Comparison of ENCODE assay signal across 8 cellular contexts in genomic region chr19:1252818-1253513, GRCh38. TPM values are rescaled to one million over a fixed set of nuclear protein-coding genes. Genes with fewer than 3 reads are reported as not detected.
DNase-seq lines count a peak whose midpoint lies in the region; ATAC-seq, FAIRE-seq and TF ChIP-seq lines count a peak whose summit lies in the region.

No MANE protein-coding gene starts in this region.

- no peaks in the 10 kb centered on the region for H3K9me1 ChIP-seq in K562 (ENCODE audit: control insufficient read depth, insufficient read depth, low read length)

- H3K27ac ChIP-seq in CD4-positive, alpha-beta T cell (ENCODE audit: low read depth, low read length): peak overlapping the region; percentile 87
- H3K27ac ChIP-seq in K562 (ENCODE audit: extremely low read depth, low read depth, low read length) (peak overlapping the region; percentile 82), skeletal muscle tissue (ENCODE audit: low read depth, low read length) (peak overlapping the region; percentile 100)

- peak; percentile 17 for ATAC-seq in CD4-positive, alpha-beta T cell (ENCODE audit: poor library complexity)
- ATAC-seq in T-helper 17 cell (peak; percentile 16), K562 (peak; percentile 57), GM18502 (IDR thresholded peaks at IDR 0.05; ENCODE audit: poor library complexity, unreplicated experiment) (no peak)

- peak overlapping the region; percentile 97 for H3K4me3 Mint-ChIP-seq in CD4-positive, alpha-beta T cell
- peak overlapping the region; percentile 92 for H3K4me3 Mint-ChIP-seq in T-helper 17 cell

- H3K9ac ChIP-seq in K562 (ENCODE audit: insufficient read depth in 1 of 2, low read depth in 2 of 2, low read length in 2 of 2) (peak overlapping the region; percentile 79 to 96), skeletal muscle tissue (ENCODE audit: low read depth in 1 of 3, low read length in 3 of 3) (peak overlapping the region; percentile 54 to 80 (median 71))

- no peaks in the 10 kb centered on the region for H3K9me3 ChIP-seq in CD4-positive, alpha-beta T cell (ENCODE audit: control insufficient read depth, low read length)
- no peaks in the 10 kb centered on the region for H3K9me3 ChIP-seq in T-helper 17 cell (ENCODE audit: control insufficient read depth, low read length, poor library complexity, severe bottlenecking)
- H3K9me3 ChIP-seq in K562 (replicated peaks; ENCODE audit: control insufficient read depth, insufficient read depth, low read depth, low read length): no peaks in the 10 kb centered on the region
- no peaks in the 10 kb centered on the region for H3K9me3 ChIP-seq in skeletal muscle tissue (ENCODE audit: control insufficient read depth in 3 of 3, low read length in 3 of 3)

- TF ChIP-seq CTCF in CD4-positive, alpha-beta T cell (IDR thresholded peaks at IDR 0.05): no peak
- no peak; a peak in 1 of 6 replicates for TF ChIP-seq CTCF in K562 (IDR thresholded peaks at IDR 0.05 in 2 of 3, conservative IDR thresholded peaks at IDR 0.05 in 1 of 3; ENCODE audit: insufficient read depth in 2 of 3, low read depth in 1 of 3, low read length in 3 of 3)

- H3K4me2 ChIP-seq in K562 (ENCODE audit: insufficient read depth, low read length): peak overlapping the region; percentile 84

- POLR2A ChIA-PET in CD4-positive, alpha-beta T cell (lab: Charles Lee): interaction anchor here (0.5 to 3.7 kb wide), 11 partner anchors 9 to 1036 kb away, joined by 3 to 193 read pairs (median 5); partner anchors contain the start of genes CIRBP, FAM174C, MED16 and RNU6-2
- POLR2A ChIA-PET in K562 (lab: Yijun Ruan, JAX): interaction anchor here (0.6 to 7.8 kb wide), 8 partner anchors 9 to 634 kb away, joined by 3 to 88 read pairs (median 4); partner anchors contain the start of genes CIRBP and FAM174C

- H3K9me3 Mint-ChIP-seq in CD4-positive, alpha-beta T cell: no peaks in the 10 kb centered on the region

- H3K27me3 Mint-ChIP-seq in CD4-positive, alpha-beta T cell: no peaks in the 10 kb centered on the region
- H3K27me3 Mint-ChIP-seq in T-helper 17 cell: no peaks in the 10 kb centered on the region

- H3K27me3 ChIP-seq in CD4-positive, alpha-beta T cell (ENCODE audit: control insufficient read depth, insufficient read depth, low read length): no peaks in the 10 kb centered on the region
- H3K27me3 ChIP-seq in K562 (ENCODE audit: control insufficient read depth in 2 of 2, insufficient read depth in 2 of 2, low read length in 2 of 2) (no peaks in the 10 kb centered on the region), skeletal muscle tissue (ENCODE audit: control insufficient read depth in 3 of 3, insufficient read depth in 3 of 3, low read length in 3 of 3) (no peaks in the 10 kb centered on the region)

- peaks cover 62% of the 10 kb centered on the region; the same call in 2 of the 3 replicates for H3K36me3 ChIP-seq in K562 (ENCODE audit: control insufficient read depth, insufficient read depth, low read length)
- peaks cover 28 to 44% (median 32%) of the 10 kb centered on the region in 3 donors for H3K36me3 ChIP-seq in skeletal muscle tissue (ENCODE audit: control insufficient read depth in 3 of 3, insufficient read depth in 3 of 3, low read length in 3 of 3)

- 0 out of 2 replicates have a peak, but pooled peaks cover 4% of the 10 kb centered on the region for H4K20me1 ChIP-seq in K562 (replicated peaks; ENCODE audit: control insufficient read depth, insufficient read depth, low read length)

- FAIRE-seq in K562 (lab: Jason Lieb, UNC): peak; percentile 89

- peaks cover 70% of the 10 kb centered on the region for H3K79me2 ChIP-seq in K562 (ENCODE audit: control insufficient read depth, insufficient read depth, low read length)

- H3K4me1 ChIP-seq in K562 (replicated peaks in 1 of 2; ENCODE audit: control insufficient read depth in 2 of 2, insufficient read depth in 2 of 2, low read length in 2 of 2) (peaks cover 22 to 96% of the 10 kb centered on the region in 2 experiments; a peak in 4 of 5 replicates), skeletal muscle tissue (ENCODE audit: control insufficient read depth in 3 of 3, insufficient read depth in 3 of 3, low read length in 3 of 3) (peaks cover 36 to 58% (median 52%) of the 10 kb centered on the region in 3 donors)

- CTCF ChIA-PET in CD4-positive, alpha-beta T cell (lab: Charles Lee): interaction anchor here (0.6 to 1.8 kb wide), 5 partner anchors 9 to 22 kb away, joined by 3 to 19 read pairs (median 6); partner anchors contain the start of genes CIRBP and FAM174C
- CTCF ChIA-PET in K562 (lab: Yijun Ruan, JAX; ENCODE audit: low intra/inter-chr PET ratio): interaction anchor here (0.6 to 1.3 kb wide), 2 partner anchors 13 to 408 kb away, joined by 3 to 5 read pairs; no protein-coding TSS in a partner anchor

- H3K4me3 ChIP-seq in K562 (peak overlapping the region; percentile 93), skeletal muscle tissue (ENCODE audit: low read length in 3 of 3) (peak overlapping the region; percentile 46 to 74 (median 64))

- 3% methylated on average over 14 of the region's 26 CpGs for WGBS in K562 (ENCODE audit: insufficient coverage, low coverage, missing lambda C conversion rate)

- no peak for TF ChIP-seq POLR2A in K562 (conservative IDR thresholded peaks at IDR 0.05)

- no TSS peak for BruUV-seq in K562 (replicated peaks; lab: Mats Ljungman, UMichigan)

- peaks cover 55% of the 10 kb centered on the region for H3K36me3 Mint-ChIP-seq in CD4-positive, alpha-beta T cell (ENCODE audit: low read depth)
- peaks cover 6% of the 10 kb centered on the region for H3K36me3 Mint-ChIP-seq in T-helper 17 cell (ENCODE audit: low read depth)

- TF ChIP-seq EP300 in K562 (IDR thresholded peaks at IDR 0.05; ENCODE audit: low read length): 0 out of 2 replicates have a peak, but pooled peaks have one; percentile 17

- in situ Hi-C loops in K562 (cut with MboI): no loop called here

- H2AFZ ChIP-seq in K562 (ENCODE audit: low read depth, low read length): no peak overlapping the region

- DNase-seq in CD4-positive, alpha-beta T cell: peak in 9 of 10 experiments; percentile 55 to 82 (median 73)
- DNase-seq in KG1 (lab: John Stamatoyannopoulos, UW) (peak; percentile 78), T-helper 17 cell (peak; percentile 44 to 73 (median 60)), K562 (ENCODE audit: extremely low read depth in 1 of 4, low spot score in 3 of 4) (peak in 2 of 4 experiments; percentile 72 to 88), hypothalamus (lab: John Stamatoyannopoulos, UW) (peak; percentile 58 to 99 (median 90)), NCI-H774 (lab: John Stamatoyannopoulos, UW) (no peak)

- peaks cover 19% of the 10 kb centered on the region for H3K4me1 Mint-ChIP-seq in CD4-positive, alpha-beta T cell (ENCODE audit: low read depth)
- peaks cover 16% of the 10 kb centered on the region for H3K4me1 Mint-ChIP-seq in T-helper 17 cell

- no peak for TF ChIP-seq RAD21 in K562 (CRISPR knock-in tag; conservative IDR thresholded peaks at IDR 0.05 in 1 of 2, IDR thresholded peaks at IDR 0.05 in 1 of 2)

- intact Hi-C loops in CD4-positive, alpha-beta T cell (cut with DNase I, micrococcal nuclease): loop anchor here in 1 of 2 experiments (5.0 kb wide), 1 partner anchor 176 kb away; no protein-coding TSS in a partner anchor
- intact Hi-C loops in K562 (cut with micrococcal nuclease): no loop called here

- H3K27ac Mint-ChIP-seq in CD4-positive, alpha-beta T cell: peak overlapping the region; percentile 97
- peak overlapping the region; percentile 93 for H3K27ac Mint-ChIP-seq in T-helper 17 cell

RNA-seq across cellular contexts. Expression of gene MIDN, which starts 4.6 kb away (rescaled TPM):
- total RNA-seq in CD4-positive, alpha-beta T cell: 100 to 1,000 TPM; 214 to 228 TPM
- total RNA-seq in T-helper 17 cell (100 to 1,000 TPM in 1 of 2 donors, 10 to 100 TPM in 1; 87.1 to 113 TPM), K562 (2014; rRNA removed) (13.5 and 20.8 TPM in 2 replicates), K562 (2014; rRNA removed; fragmentation: Illumina TruSeq; extraction: Trizol) (3.9 and 4.8 TPM in 2 replicates), K562 (2015; rRNA removed; fragmentation: Illumina TruSeq; extraction: Trizol) (10.1 and 11.0 TPM in 2 replicates), K562 (2021) (120 and 121 TPM in 2 replicates), skeletal muscle tissue (5.2 TPM)
- 30.7 and 106 TPM in 2 replicates for total RNA-seq in K562 (2011; cell fraction: chromatin; rRNA removed; ENCODE audit: low replicate concordance)
- total RNA-seq in K562 (2011; cell fraction: nucleolus; rRNA removed): 81.7 and 90.7 TPM in 2 replicates
- total RNA-seq in K562 (2011; cell fraction: nucleoplasm; rRNA removed): 55.1 and 88.1 TPM in 2 replicates
- polyA plus RNA-seq in K562 (2011; rRNA removed) (7.0 and 10.2 TPM in 2 replicates), K562 (2014; fragmentation: Illumina TruSeq; extraction: Trizol) (20.5 and 38.3 TPM in 2 replicates), K562 (2014; fragmentation: Nextera tagmentation; extraction: Ambion mirVana) (1 to 10 TPM in 1 of 2 experiments, under 1 TPM in 1; 0.17 to 1.5 TPM), K562 (2014; rRNA removed) (41.3 and 44.6 TPM in 2 replicates)
- 14.0 and 26.8 TPM in 2 replicates for polyA plus RNA-seq in K562 (2011; cell fraction: cytosol; rRNA removed)
- polyA plus RNA-seq in K562 (2011; cell fraction: nucleus; rRNA removed): 44.8 and 87.0 TPM in 2 replicates
- 29.5 and 39.8 TPM in 2 replicates for polyA plus RNA-seq in K562 (2012)
- 2.7 and 3.0 TPM in 2 replicates for polyA minus RNA-seq in K562 (2011; rRNA and poly(A)+ RNA removed)
- 29.9 and 43.2 TPM in 2 replicates for polyA minus RNA-seq in K562 (2011; cell fraction: cytosol; rRNA and poly(A)+ RNA removed)
- 28.0 and 34.2 TPM in 2 replicates for polyA minus RNA-seq in K562 (2011; cell fraction: nucleus; rRNA and poly(A)+ RNA removed)

RNA-seq across cellular contexts. Expression of gene ATP5F1D, which starts 11.4 kb away (rescaled TPM):
- total RNA-seq in CD4-positive, alpha-beta T cell: 10 to 100 TPM; 77.6 to 92.6 TPM
- total RNA-seq in T-helper 17 cell (100 to 1,000 TPM; 104 to 115 TPM), K562 (2014; rRNA removed) (135 and 145 TPM in 2 replicates), K562 (2014; rRNA removed; fragmentation: Illumina TruSeq; extraction: Trizol) (3.9 and 4.6 TPM in 2 replicates), K562 (2015; rRNA removed; fragmentation: Illumina TruSeq; extraction: Trizol) (65.2 and 73.0 TPM in 2 replicates), K562 (2021) (409 and 434 TPM in 2 replicates), skeletal muscle tissue (24.5 TPM)
- total RNA-seq in K562 (2011; cell fraction: chromatin; rRNA removed; ENCODE audit: low replicate concordance): 42.1 and 110 TPM in 2 replicates
- 116 and 129 TPM in 2 replicates for total RNA-seq in K562 (2011; cell fraction: nucleolus; rRNA removed)
- total RNA-seq in K562 (2011; cell fraction: nucleoplasm; rRNA removed): 74.0 and 85.6 TPM in 2 replicates
- polyA plus RNA-seq in K562 (2011; rRNA removed) (36.8 and 58.7 TPM in 2 replicates), K562 (2014; fragmentation: Illumina TruSeq; extraction: Trizol) (18.7 and 106 TPM in 2 replicates), K562 (2014; fragmentation: Nextera tagmentation; extraction: Ambion mirVana) (10 to 100 TPM in 1 of 2 experiments, 1 to 10 TPM in 1; 9.7 to 23.3 TPM), K562 (2014; rRNA removed) (233 and 236 TPM in 2 replicates)
- polyA plus RNA-seq in K562 (2011; cell fraction: cytosol; rRNA removed): 119 and 471 TPM in 2 replicates
- polyA plus RNA-seq in K562 (2011; cell fraction: nucleus; rRNA removed): 90.5 and 137 TPM in 2 replicates
- polyA plus RNA-seq in K562 (2012): 278 and 318 TPM in 2 replicates
- 16.5 and 29.9 TPM in 2 replicates for polyA minus RNA-seq in K562 (2011; rRNA and poly(A)+ RNA removed)
- polyA minus RNA-seq in K562 (2011; cell fraction: cytosol; rRNA and poly(A)+ RNA removed): 115 and 175 TPM in 2 replicates
- polyA minus RNA-seq in K562 (2011; cell fraction: nucleus; rRNA and poly(A)+ RNA removed): 28.8 and 35.8 TPM in 2 replicates

RNA-seq across cellular contexts. Expression of gene CBARP, which starts 15.2 kb away (rescaled TPM):
- total RNA-seq in CD4-positive, alpha-beta T cell: under 1 TPM in 1 of 2 experiments, not detected in 1; 0.22 TPM
- total RNA-seq in T-helper 17 cell (not detected), K562 (2014; rRNA removed) (3.7 and 3.8 TPM in 2 replicates), K562 (2014; rRNA removed; fragmentation: Illumina TruSeq; extraction: Trizol) (0.18 TPM in 1 of 2 replicates, not detected in the other), K562 (2015; rRNA removed; fragmentation: Illumina TruSeq; extraction: Trizol) (1.3 and 1.4 TPM in 2 replicates), K562 (2021) (6.6 and 8.9 TPM in 2 replicates), skeletal muscle tissue (not detected)
- total RNA-seq in K562 (2011; cell fraction: chromatin; rRNA removed; ENCODE audit: low replicate concordance): 2.8 and 13.5 TPM in 2 replicates
- total RNA-seq in K562 (2011; cell fraction: nucleolus; rRNA removed): 11.4 and 15.2 TPM in 2 replicates
- total RNA-seq in K562 (2011; cell fraction: nucleoplasm; rRNA removed): 4.2 and 6.2 TPM in 2 replicates
- polyA plus RNA-seq in K562 (2011; rRNA removed) (0.98 and 1.2 TPM in 2 replicates), K562 (2014; fragmentation: Illumina TruSeq; extraction: Trizol) (0.25 and 2.3 TPM in 2 replicates), K562 (2014; fragmentation: Nextera tagmentation; extraction: Ambion mirVana) (under 1 TPM in 1 of 2 experiments, not detected in 1; 0.03 TPM), K562 (2014; rRNA removed) (5.8 and 6.3 TPM in 2 replicates)
- 0.84 and 4.5 TPM in 2 replicates for polyA plus RNA-seq in K562 (2011; cell fraction: cytosol; rRNA removed)
- 8.2 and 25.4 TPM in 2 replicates for polyA plus RNA-seq in K562 (2011; cell fraction: nucleus; rRNA removed)
- polyA plus RNA-seq in K562 (2012): 3.1 and 3.3 TPM in 2 replicates
- 0.11 and 0.15 TPM in 2 replicates for polyA minus RNA-seq in K562 (2011; rRNA and poly(A)+ RNA removed)
- 2.9 and 3.0 TPM in 2 replicates for polyA minus RNA-seq in K562 (2011; cell fraction: cytosol; rRNA and poly(A)+ RNA removed)
- polyA minus RNA-seq in K562 (2011; cell fraction: nucleus; rRNA and poly(A)+ RNA removed): 3.0 and 3.8 TPM in 2 replicates

RNA-seq across cellular contexts. Expression of gene CIRBP, which starts 16.2 kb away (rescaled TPM):
- 100 to 1,000 TPM; 614 to 628 TPM for total RNA-seq in CD4-positive, alpha-beta T cell
- total RNA-seq in T-helper 17 cell (100 to 1,000 TPM; 460 to 474 TPM), K562 (2014; rRNA removed) (168 and 249 TPM in 2 replicates), K562 (2014; rRNA removed; fragmentation: Illumina TruSeq; extraction: Trizol) (189 and 200 TPM in 2 replicates), K562 (2015; rRNA removed; fragmentation: Illumina TruSeq; extraction: Trizol) (176 and 206 TPM in 2 replicates), K562 (2021) (181 and 222 TPM in 2 replicates), skeletal muscle tissue (413 TPM)
- 283 and 504 TPM in 2 replicates for total RNA-seq in K562 (2011; cell fraction: chromatin; rRNA removed; ENCODE audit: low replicate concordance)
- 457 and 483 TPM in 2 replicates for total RNA-seq in K562 (2011; cell fraction: nucleolus; rRNA removed)
- 431 and 450 TPM in 2 replicates for total RNA-seq in K562 (2011; cell fraction: nucleoplasm; rRNA removed)
- polyA plus RNA-seq in K562 (2011; rRNA removed) (124 and 166 TPM in 2 replicates), K562 (2014; fragmentation: Illumina TruSeq; extraction: Trizol) (222 and 345 TPM in 2 replicates), K562 (2014; fragmentation: Nextera tagmentation; extraction: Ambion mirVana) (10 to 100 TPM; 20.5 to 21.4 TPM), K562 (2014; rRNA removed) (306 and 327 TPM in 2 replicates)
- polyA plus RNA-seq in K562 (2011; cell fraction: cytosol; rRNA removed): 92.3 and 201 TPM in 2 replicates
- polyA plus RNA-seq in K562 (2011; cell fraction: nucleus; rRNA removed): 882 and 1,025 TPM in 2 replicates
- polyA plus RNA-seq in K562 (2012): 288 and 291 TPM in 2 replicates
- polyA minus RNA-seq in K562 (2011; rRNA and poly(A)+ RNA removed): 46.9 and 50.4 TPM in 2 replicates
- 50.4 and 50.8 TPM in 2 replicates for polyA minus RNA-seq in K562 (2011; cell fraction: cytosol; rRNA and poly(A)+ RNA removed)
- 117 and 135 TPM in 2 replicates for polyA minus RNA-seq in K562 (2011; cell fraction: nucleus; rRNA and poly(A)+ RNA removed)

RNA-seq across cellular contexts. Expression of gene FAM174C, which starts 22.4 kb away (rescaled TPM):
- total RNA-seq in CD4-positive, alpha-beta T cell: 10 to 100 TPM; 32.0 to 38.3 TPM
- 10 to 100 TPM; 40.6 to 43.6 TPM for total RNA-seq in T-helper 17 cell
- 6.3 and 26.6 TPM in 2 replicates for total RNA-seq in K562 (2011; cell fraction: chromatin; rRNA removed; ENCODE audit: low replicate concordance)
- total RNA-seq in K562 (2011; cell fraction: nucleolus; rRNA removed): 40.9 and 47.0 TPM in 2 replicates
- total RNA-seq in K562 (2011; cell fraction: nucleoplasm; rRNA removed): 20.7 and 26.9 TPM in 2 replicates
- 72.2 and 108 TPM in 2 replicates for total RNA-seq in K562 (2014; rRNA removed)
- total RNA-seq in K562 (2014; rRNA removed; fragmentation: Illumina TruSeq; extraction: Trizol): 1.3 and 2.8 TPM in 2 replicates
- 40.3 and 42.6 TPM in 2 replicates for total RNA-seq in K562 (2015; rRNA removed; fragmentation: Illumina TruSeq; extraction: Trizol)
- total RNA-seq in K562 (2021): 81.9 and 85.0 TPM in 2 replicates
- polyA plus RNA-seq in K562 (2011; rRNA removed): 20.3 and 30.4 TPM in 2 replicates
- 58.0 and 177 TPM in 2 replicates for polyA plus RNA-seq in K562 (2011; cell fraction: cytosol; rRNA removed)
- 28.1 and 53.8 TPM in 2 replicates for polyA plus RNA-seq in K562 (2011; cell fraction: nucleus; rRNA removed)
- 65.9 and 75.4 TPM in 2 replicates for polyA plus RNA-seq in K562 (2012)
- polyA plus RNA-seq in K562 (2014; fragmentation: Illumina TruSeq; extraction: Trizol): 11.7 and 56.4 TPM in 2 replicates
- 1 to 10 TPM in 1 of 2 experiments, under 1 TPM in 1; 0.66 to 2.7 TPM for polyA plus RNA-seq in K562 (2014; fragmentation: Nextera tagmentation; extraction: Ambion mirVana)
- 89.6 and 119 TPM in 2 replicates for polyA plus RNA-seq in K562 (2014; rRNA removed)
- 4.8 and 6.1 TPM in 2 replicates for polyA minus RNA-seq in K562 (2011; rRNA and poly(A)+ RNA removed)
- polyA minus RNA-seq in K562 (2011; cell fraction: cytosol; rRNA and poly(A)+ RNA removed): 19.6 and 23.7 TPM in 2 replicates
- 12.0 and 12.8 TPM in 2 replicates for polyA minus RNA-seq in K562 (2011; cell fraction: nucleus; rRNA and poly(A)+ RNA removed)
- total RNA-seq in skeletal muscle tissue: 9.4 TPM
